21 cellular contexts compared by ENCODE assay signal in genomic region chr14:105325303-105325702, GRCh38.
"Had no signal": no experiment of that assay in that cellular context is flagged by ENCODE, and none has a peak within 500 bp of the region (broad histone marks: within the 10 kb centered on the region; RNA-seq: fewer than 3 reads in every experiment).

No MANE protein-coding gene starts in this region.

- H3K4me3 Mint-ChIP-seq: activated naive CD4-positive, alpha-beta T cell treated with anti-CD3 and anti-CD28 coated beads, Interleukin-2, amount 50 U/mL, for 24 hours; activated T-cell treated with anti-CD3 and anti-CD28 coated beads, Interleukin-2, amount 50 U/mL, for 72 hours; effector memory CD8-positive, alpha-beta T cell; memory B cell; naive thymus-derived CD4-positive, alpha-beta T cell; stimulated activated memory B cell treated with anti-CD40 and anti-IgM and Interleukin-4, amounts not matched to agents 10 μg/mL and 1 μg/mL and 100 μg/mL, for 72 hours had no signal

- DNase-seq: activated CD4-positive, alpha-beta T cell treated with anti-CD3 and anti-CD28 coated beads, Interleukin-2, amount 50 U/mL, for 1 hour; activated CD4-positive, CD25-positive, alpha-beta regulatory T cell treated with anti-CD3 and anti-CD28 coated beads, Interleukin-2, amount 50 U/mL, for 72 hours; activated CD8-positive, alpha-beta memory T cell treated with anti-CD3 and anti-CD28 coated beads for 24 hours; activated effector memory CD4-positive, alpha-beta T cell treated with anti-CD3 and anti-CD28 coated beads, Interleukin-2, amount 50 U/mL, for 16 hours; activated T-cell treated with anti-CD3 and anti-CD28 coated beads, Interleukin-2, amount 50 U/mL, for 72 hours; dermis blood vessel endothelial cell; effector memory CD8-positive, alpha-beta T cell; hypothalamus; naive thymus-derived CD4-positive, alpha-beta T cell; ovary; stimulated activated CD4-positive, alpha-beta T cell treated with anti-CD3 and anti-CD28 coated beads, Interleukin-4, amount 100 ng/mL, for 4 hours; T-helper 2 cell had no signal

- H3K27ac Mint-ChIP-seq: activated naive CD4-positive, alpha-beta T cell treated with anti-CD3 and anti-CD28 coated beads, Interleukin-2, amount 50 U/mL, for 24 hours; activated T-cell treated with anti-CD3 and anti-CD28 coated beads, Interleukin-2, amount 50 U/mL, for 72 hours; effector memory CD8-positive, alpha-beta T cell; memory B cell; naive thymus-derived CD4-positive, alpha-beta T cell; stimulated activated memory B cell treated with anti-CD40 and anti-IgM and Interleukin-4, amounts not matched to agents 10 μg/mL and 1 μg/mL and 100 μg/mL, for 72 hours had no signal

- H3K27ac ChIP-seq: ascending aorta, breast epithelium, ovary, thoracic aorta, VCaP had no signal

- H3K4me1 ChIP-seq: breast epithelium had no signal

- H3K9me3 ChIP-seq: ascending aorta, breast epithelium, mucosa of descending colon, ovary, thoracic aorta had no signal

- H3K4me3 ChIP-seq: breast epithelium, mucosa of descending colon, ovary, thoracic aorta had no signal

- ATAC-seq: activated T-cell treated with anti-CD3 and anti-CD28 coated beads, Interleukin-2, amount 50 U/mL, for 72 hours; effector memory CD8-positive, alpha-beta T cell; mucosa of descending colon; naive thymus-derived CD4-positive, alpha-beta T cell; sciatic nerve; stimulated activated memory B cell treated with anti-CD40 and anti-IgM and Interleukin-4, amounts not matched to agents 10 μg/mL and 1 μg/mL and 100 μg/mL, for 72 hours had no signal

- H3K36me3 ChIP-seq: ascending aorta, breast epithelium, ovary, thoracic aorta had no signal

- H3K9me3 Mint-ChIP-seq: activated naive CD4-positive, alpha-beta T cell treated with anti-CD3 and anti-CD28 coated beads, Interleukin-2, amount 50 U/mL, for 24 hours; activated T-cell treated with anti-CD3 and anti-CD28 coated beads, Interleukin-2, amount 50 U/mL, for 72 hours; effector memory CD8-positive, alpha-beta T cell; memory B cell; naive thymus-derived CD4-positive, alpha-beta T cell; stimulated activated memory B cell treated with anti-CD40 and anti-IgM and Interleukin-4, amounts not matched to agents 10 μg/mL and 1 μg/mL and 100 μg/mL, for 72 hours had no signal

- H3K27me3 ChIP-seq: ascending aorta, breast epithelium, ovary had no signal

- H3K27me3 Mint-ChIP-seq: activated naive CD4-positive, alpha-beta T cell treated with anti-CD3 and anti-CD28 coated beads, Interleukin-2, amount 50 U/mL, for 24 hours; effector memory CD8-positive, alpha-beta T cell; memory B cell; naive thymus-derived CD4-positive, alpha-beta T cell; stimulated activated memory B cell treated with anti-CD40 and anti-IgM and Interleukin-4, amounts not matched to agents 10 μg/mL and 1 μg/mL and 100 μg/mL, for 72 hours had no signal
